12 cellular contexts compared by ENCODE assay signal in genomic region chr7:74525881-74526280, GRCh38.
A peak's percentile ranks its signal among the peaks of the same experiment; 100 is the strongest.
DNase-seq lines count a peak whose midpoint lies in the region; ATAC-seq, FAIRE-seq and TF ChIP-seq lines count a peak whose summit lies in the region.
"Had no signal": no experiment of that assay in that cellular context is flagged by ENCODE, and none has a peak within 500 bp of the region (broad histone marks: within the 10 kb centered on the region; RNA-seq: fewer than 3 reads in every experiment).

No MANE protein-coding gene starts in this region.

- no peak for TF ChIP-seq EP300 in GM12878 (IDR thresholded peaks at IDR 0.05; ENCODE audit: borderline replicate concordance in 1 of 2, control insufficient read depth in 1 of 2, low read depth in 2 of 2, low read length in 2 of 2)

- SMC1A ChIA-PET in GM12878 (lab: Charles Lee; ENCODE audit: uncharacterized antibody, unreplicated experiment): no interaction called here

- H3K27me3 ChIP-seq in Caco-2 (replicated peaks; ENCODE audit: control insufficient read depth, insufficient read depth, low read length) (no peaks in the 10 kb centered on the region), GM12878 (replicated peaks in 1 of 2; ENCODE audit: control insufficient read depth in 2 of 2, insufficient read depth in 2 of 2, low read length in 1 of 2) (no peaks in the 10 kb centered on the region), lower lobe of right lung (ENCODE audit: low read depth) (no peaks in the 10 kb centered on the region), aorta (ENCODE audit: control insufficient read depth in 1 of 2, insufficient read depth in 2 of 2, low read length in 1 of 2) (no peaks in the 10 kb centered on the region)
- H3K27me3 ChIP-seq: right lobe of liver had no signal

- H3K9ac ChIP-seq in GM12878 (ENCODE audit: control insufficient read depth, insufficient read depth, low read length): no peak overlapping the region

- H3K4me1 ChIP-seq in Caco-2 (peaks cover 7% of the 10 kb centered on the region), GM12878 (ENCODE audit: control insufficient read depth, insufficient read depth, low read length) (no peaks in the 10 kb centered on the region), lower lobe of right lung (no peaks in the 10 kb centered on the region), aorta (ENCODE audit: control insufficient read depth in 1 of 2, insufficient read depth in 2 of 2, low read length in 2 of 2) (no peaks in the 10 kb centered on the region)
- H3K4me1 ChIP-seq: right lobe of liver had no signal

- H3K79me2 ChIP-seq in GM12878 (ENCODE audit: control insufficient read depth, insufficient read depth, low read length): no peaks in the 10 kb centered on the region

- H3K36me3 Mint-ChIP-seq in Caco-2 (ENCODE audit: insufficient read depth, unreplicated experiment): peaks cover 71% of the 10 kb centered on the region
- no peaks in the 10 kb centered on the region for H3K36me3 Mint-ChIP-seq in activated T-cell treated with anti-CD3 and anti-CD28 coated beads, Interleukin-2, amount 50 U/mL, for 24 hours (ENCODE audit: low read depth)
- H3K36me3 Mint-ChIP-seq: activated naive CD4-positive, alpha-beta T cell treated with anti-CD3 and anti-CD28 coated beads, Interleukin-2, amount 10 ng/mL, durations not matched to agents 7 days and 5 days had no signal

- POLR2A ChIA-PET in Caco-2 (lab: Charles Lee) (interaction anchor here (0.5 to 0.6 kb wide), 3 partner anchors 34 to 132 kb away, joined by 4 to 12 read pairs (median 6); partner anchors contain the start of gene GTF2I), GM12878 (lab: Charles Lee) (no interaction called here)

- H3K36me3 ChIP-seq in Caco-2 (ENCODE audit: control insufficient read depth, insufficient read depth, low read length) (peaks cover 4% of the 10 kb centered on the region), GM12878 (ENCODE audit: control insufficient read depth in 2 of 2, insufficient read depth in 2 of 2, low read length in 1 of 2) (no peaks in the 10 kb centered on the region), lower lobe of right lung (peaks cover 29% of the 10 kb centered on the region), aorta (ENCODE audit: control insufficient read depth in 1 of 2, insufficient read depth in 2 of 2, low read length in 1 of 2) (no peaks in the 10 kb centered on the region)
- H3K36me3 ChIP-seq: right lobe of liver had no signal

- no peaks in the 10 kb centered on the region for H4K20me1 ChIP-seq in GM12878 (ENCODE audit: control insufficient read depth, insufficient read depth)

- intact Hi-C loops in Caco-2 (cut with micrococcal nuclease; ENCODE audit: unreplicated experiment) (no loop called here), GM12878 (cut with micrococcal nuclease; ENCODE audit: unreplicated experiment) (no loop called here), lower lobe of right lung (cut with DNase I) (no loop called here), aorta (cut with DNase I) (no loop called here)

- 16% methylated on average over 7 of the region's 7 CpGs for WGBS in GM12878 (ENCODE audit: insufficient coverage, insufficient replicate concordance, low lambda C conversion rate, missing lambda C conversion rate)
- WGBS in aorta, 2 donors: 88 to 89% methylated on average over 7 of the region's 7 CpGs

- BruUV-seq in Caco-2 (replicated peaks; lab: Mats Ljungman, UMichigan): no TSS peak
- BruUV-seq in GM12878 (replicated peaks; lab: Mats Ljungman, UMichigan): no TSS peak

- CTCF ChIA-PET in Caco-2 (lab: Charles Lee) (no interaction called here), GM12878 (lab: Yijun Ruan, JAX) (interaction anchor here (0.9 kb wide), 1 partner anchor 41 kb away, joined by 3 read pairs; no protein-coding TSS in a partner anchor)

- RAD21 ChIA-PET in GM12878 (lab: Charles Lee; ENCODE audit: unreplicated experiment): no interaction called here

- peaks cover 14% of the 10 kb centered on the region for H3K4me1 Mint-ChIP-seq in Caco-2 (ENCODE audit: low read depth, unreplicated experiment)
- H3K4me1 Mint-ChIP-seq in activated T-cell treated with anti-CD3 and anti-CD28 coated beads, Interleukin-2, amount 50 U/mL, for 24 hours (ENCODE audit: low read depth): no peaks in the 10 kb centered on the region
- H3K4me1 Mint-ChIP-seq: activated naive CD4-positive, alpha-beta T cell treated with anti-CD3 and anti-CD28 coated beads, Interleukin-2, amount 10 ng/mL, durations not matched to agents 7 days and 5 days had no signal

- in situ Hi-C loops in GM12878 (cut with MboI): no loop called here

- H3K9me3 ChIP-seq in Caco-2: no peaks in the 10 kb centered on the region
- H3K9me3 ChIP-seq in GM12878 (replicated peaks; ENCODE audit: control insufficient read depth, insufficient read depth, low read length): no peaks in the 10 kb centered on the region
- no peaks in the 10 kb centered on the region for H3K9me3 ChIP-seq in lower lobe of right lung
- H3K9me3 ChIP-seq in aorta (ENCODE audit: control insufficient read depth, low read length): peaks cover 2% of the 10 kb centered on the region

- FAIRE-seq in GM12878 (lab: Jason Lieb, UNC): no peak

- H3K4me3 ChIP-seq in Caco-2 (ENCODE audit: low read depth, low read length) (no peak overlapping the region), GM12878 (no peak overlapping the region), lower lobe of right lung (no peak overlapping the region), aorta (ENCODE audit: low read length in 2 of 2) (no peak overlapping the region)
- H3K4me3 ChIP-seq: right lobe of liver had no signal

- ATAC-seq in GM12878 (0 out of 3 replicates have a peak, but pooled peaks have one; percentile 27), lower lobe of right lung (peak; percentile 37 to 63), aorta (ENCODE audit: low FRiP score) (no peak), GM19467 (IDR thresholded peaks at IDR 0.05; ENCODE audit: unreplicated experiment) (no peak), HG03095 (IDR thresholded peaks at IDR 0.05; ENCODE audit: unreplicated experiment) (no peak)

- no peak overlapping the region for H3K27ac ChIP-seq in GM12878 (ENCODE audit: control insufficient read depth, insufficient read depth)
- H3K27ac ChIP-seq in lower lobe of right lung: no peak overlapping the region
- no peak overlapping the region for H3K27ac ChIP-seq in aorta (ENCODE audit: low read depth in 1 of 2, low read length in 2 of 2)
- H3K27ac ChIP-seq: right lobe of liver had no signal

- no peak overlapping the region for H3K4me2 ChIP-seq in GM12878 (ENCODE audit: control insufficient read depth, insufficient read depth)

- H2AFZ ChIP-seq in GM12878 (ENCODE audit: control insufficient read depth, low read depth, low read length): no peak overlapping the region

- no peaks in the 10 kb centered on the region for H3K27me3 Mint-ChIP-seq in Caco-2 (ENCODE audit: insufficient read depth, unreplicated experiment)
- no peaks in the 10 kb centered on the region for H3K27me3 Mint-ChIP-seq in activated T-cell treated with anti-CD3 and anti-CD28 coated beads, Interleukin-2, amount 50 U/mL, for 24 hours
- H3K27me3 Mint-ChIP-seq: activated naive CD4-positive, alpha-beta T cell treated with anti-CD3 and anti-CD28 coated beads, Interleukin-2, amount 10 ng/mL, durations not matched to agents 7 days and 5 days had no signal

- no peak for TF ChIP-seq RAD21 in GM12878 (IDR thresholded peaks at IDR 0.05; ENCODE audit: insufficient read depth, low read depth, low read length)

- no peaks in the 10 kb centered on the region for H3K9me3 Mint-ChIP-seq in Caco-2 (ENCODE audit: unreplicated experiment)
- H3K9me3 Mint-ChIP-seq in activated T-cell treated with anti-CD3 and anti-CD28 coated beads, Interleukin-2, amount 50 U/mL, for 24 hours: no peaks in the 10 kb centered on the region
- H3K9me3 Mint-ChIP-seq: activated naive CD4-positive, alpha-beta T cell treated with anti-CD3 and anti-CD28 coated beads, Interleukin-2, amount 10 ng/mL, durations not matched to agents 7 days and 5 days had no signal

- no peak for TF ChIP-seq POLR2A in GM12878 (IDR thresholded peaks at IDR 0.05; ENCODE audit: low read depth, low read length)

- TF ChIP-seq CTCF in Caco-2 (IDR thresholded peaks at IDR 0.05; ENCODE audit: insufficient read depth in 1 of 2, low read depth in 1 of 2, low read length in 1 of 2, severe bottlenecking in 1 of 2, unreplicated experiment in 1 of 2) (no peak), GM12878 (IDR thresholded peaks at IDR 0.05 in 2 of 3, conservative IDR thresholded peaks at IDR 0.05 in 1 of 3; ENCODE audit: control insufficient read depth in 2 of 3, extremely low read depth in 1 of 3, insufficient read depth in 1 of 3, low read depth in 3 of 3, low read length in 3 of 3) (no peak), lower lobe of right lung (IDR thresholded peaks at IDR 0.05) (no peak)

- H3K4me3 Mint-ChIP-seq in Caco-2 (ENCODE audit: unreplicated experiment): no peak overlapping the region
- H3K4me3 Mint-ChIP-seq in activated T-cell treated with anti-CD3 and anti-CD28 coated beads, Interleukin-2, amount 50 U/mL, for 24 hours: no peak overlapping the region
- H3K4me3 Mint-ChIP-seq: activated naive CD4-positive, alpha-beta T cell treated with anti-CD3 and anti-CD28 coated beads, Interleukin-2, amount 10 ng/mL, durations not matched to agents 7 days and 5 days had no signal

- peak; percentile 84 to 88 for DNase-seq in Caco-2
- DNase-seq in NCI-H187 treated with DMSO at 0.1 percent for 48 hours (lab: John Stamatoyannopoulos, UW): peak; percentile 78
- no peak for DNase-seq in GM12878 (ENCODE audit: low read depth, low spot score)
- DNase-seq in lower lobe of right lung: no peak
- no peak for DNase-seq in aorta
- DNase-seq in activated T-cell treated with anti-CD3 and anti-CD28 coated beads, Interleukin-2, amount 50 U/mL, for 24 hours: no peak
- DNase-seq: activated naive CD4-positive, alpha-beta T cell treated with anti-CD3 and anti-CD28 coated beads, Interleukin-2, amount 10 ng/mL, durations not matched to agents 7 days and 5 days; midbrain; NCI-H1694; right lobe of liver had no signal

- H3K27ac Mint-ChIP-seq in Caco-2 (ENCODE audit: unreplicated experiment): peak overlapping the region; percentile 66
- no peak overlapping the region for H3K27ac Mint-ChIP-seq in activated T-cell treated with anti-CD3 and anti-CD28 coated beads, Interleukin-2, amount 50 U/mL, for 24 hours
- H3K27ac Mint-ChIP-seq: activated naive CD4-positive, alpha-beta T cell treated with anti-CD3 and anti-CD28 coated beads, Interleukin-2, amount 10 ng/mL, durations not matched to agents 7 days and 5 days had no signal

TF ChIP-seq in GM12878, 131 proteins besides CTCF, POLR2A, EP300 and RAD21:
- TF ChIP-seq YY1 (IDR thresholded peaks at IDR 0.05; ENCODE audit: low read depth, low read length): no peak
- no peak for TF ChIP-seq NFYA (IDR thresholded peaks at IDR 0.05; ENCODE audit: borderline replicate concordance, low read depth, low read length)
TF ChIP-seq in GM12878: peak in this region for 0.

Comparison
In these comparisons a context has a peak if more than half of its experiments do, and no peak if none do; other contexts are left out.
1. DNase-seq: peak in Caco-2 (2 of 2) and NCI-H187 treated with DMSO at 0.1 percent for 48 hours (single experiment); none in GM12878 (single experiment), lower lobe of right lung (single experiment), aorta (0 of 2) and activated T-cell treated with anti-CD3 and anti-CD28 coated beads, Interleukin-2, amount 50 U/mL, for 24 hours (single experiment).
2. ATAC-seq: peak in GM12878 (single experiment) and lower lobe of right lung (2 of 2); none in aorta (single experiment), GM19467 (single experiment) and HG03095 (single experiment).